ENCODE assay signal across 9 cellular contexts in genomic region chr1:33081554-33082305, GRCh38. TPM values are rescaled to one million over a fixed set of nuclear protein-coding genes. Genes with fewer than 3 reads are reported as not detected.
DNase-seq lines count a peak whose midpoint lies in the region; ATAC-seq, FAIRE-seq and TF ChIP-seq lines count a peak whose summit lies in the region.
"Had no signal": no experiment of that assay in that cellular context is flagged by ENCODE, and none has a peak within 500 bp of the region (broad histone marks: within the 10 kb centered on the region; RNA-seq: fewer than 3 reads in every experiment).

No MANE protein-coding gene starts in this region.

- H3K27me3 ChIP-seq in GM12878 (replicated peaks in 1 of 2; ENCODE audit: control insufficient read depth in 2 of 2, insufficient read depth in 2 of 2, low read length in 1 of 2) (peaks cover 8 to 12% of the 10 kb centered on the region in 2 experiments), HepG2 (ENCODE audit: control insufficient read depth in 1 of 2, insufficient read depth in 2 of 2, low read length in 2 of 2) (no peaks in the 10 kb centered on the region)

- H3K79me2 ChIP-seq in GM12878 (ENCODE audit: control insufficient read depth, insufficient read depth, low read length) (no peaks in the 10 kb centered on the region), HepG2 (ENCODE audit: insufficient read depth, low read length) (no peaks in the 10 kb centered on the region)

- no peak for FAIRE-seq in GM12878 (lab: Jason Lieb, UNC)
- no peak for FAIRE-seq in HepG2 (lab: Jason Lieb, UNC)

- H3K4me1 ChIP-seq in GM12878 (ENCODE audit: control insufficient read depth, insufficient read depth, low read length) (no peaks in the 10 kb centered on the region), HepG2 (ENCODE audit: insufficient read depth, low read length) (peaks cover 24% of the 10 kb centered on the region)

- ATAC-seq in GM12878 (no peak), HepG2 (no peak; the same call in 1 of the 3 replicates), HG02610 (IDR thresholded peaks at IDR 0.05; ENCODE audit: unreplicated experiment) (no peak), GM21390 (IDR thresholded peaks at IDR 0.05; ENCODE audit: unreplicated experiment) (no peak)

- 22% methylated on average over 34 of the region's 35 CpGs for WGBS in GM12878 (ENCODE audit: insufficient coverage, insufficient replicate concordance, low lambda C conversion rate, missing lambda C conversion rate)
- 8% methylated on average over 18 of the region's 35 CpGs for WGBS in HepG2 (ENCODE audit: low lambda C conversion rate)

- no TSS peak for BruUV-seq in GM12878 (replicated peaks; lab: Mats Ljungman, UMichigan)
- BruUV-seq in HepG2 (replicated peaks; lab: Mats Ljungman, UMichigan), result TSS peak; percentile 69

- H3K4me2 ChIP-seq in GM12878 (ENCODE audit: control insufficient read depth, insufficient read depth), result peak overlapping the region; percentile 88
- peak overlapping the region; percentile 96 for H3K4me2 ChIP-seq in HepG2 (ENCODE audit: low read depth, low read length)

- H3K9ac ChIP-seq in GM12878 (ENCODE audit: control insufficient read depth, insufficient read depth, low read length), result no peak overlapping the region
- peak overlapping the region; percentile 74 for H3K9ac ChIP-seq in HepG2 (ENCODE audit: insufficient read depth, low read depth, low read length)

- DNase-seq in NCI-H2107 (lab: John Stamatoyannopoulos, UW) (peak; percentile 13), NCI-H2107 treated with DMSO at 0.1 percent for 48 hours (lab: John Stamatoyannopoulos, UW; ENCODE audit: unreplicated experiment) (no peak), GM12878 (ENCODE audit: low read depth, low spot score) (no peak), HepG2 (ENCODE audit: low spot score) (no peak), superior temporal gyrus (ENCODE audit: extremely low spot score) (peak; percentile 29), NCI-H2029 (lab: John Stamatoyannopoulos, UW) (no peak)

- RAD21 ChIA-PET in GM12878 (lab: Charles Lee; ENCODE audit: unreplicated experiment), result no interaction called here

- H3K27ac ChIP-seq in GM12878 (ENCODE audit: control insufficient read depth, insufficient read depth) (no peak overlapping the region), HepG2 (ENCODE audit: extremely low read length, insufficient read depth, low read length) (no peak overlapping the region)
- H3K27ac ChIP-seq: 22Rv1 had no signal

- no peak for TF ChIP-seq POLR2A in GM12878 (IDR thresholded peaks at IDR 0.05; ENCODE audit: low read depth, low read length)
- TF ChIP-seq POLR2A in HepG2 (IDR thresholded peaks at IDR 0.05; ENCODE audit: insufficient read depth in 1 of 2, low read depth in 2 of 2, low read length in 2 of 2), result no peak

- SMC1A ChIA-PET in GM12878 (lab: Charles Lee; ENCODE audit: uncharacterized antibody, unreplicated experiment), result no interaction called here

- TF ChIP-seq RAD21 in GM12878 (IDR thresholded peaks at IDR 0.05; ENCODE audit: insufficient read depth, low read depth, low read length) (no peak), HepG2 (CRISPR knock-in tag; IDR thresholded peaks at IDR 0.05) (no peak)

- no peaks in the 10 kb centered on the region for H3K36me3 ChIP-seq in GM12878 (ENCODE audit: control insufficient read depth in 2 of 2, insufficient read depth in 2 of 2, low read length in 1 of 2)
- no peaks in the 10 kb centered on the region for H3K36me3 ChIP-seq in HepG2 (replicated peaks in 1 of 2; ENCODE audit: control insufficient read depth in 1 of 2, insufficient read depth in 2 of 2, low read length in 2 of 2)

- POLR2A ChIA-PET in GM12878 (lab: Charles Lee) (interaction anchor here (1.6 kb wide), 1 partner anchor 150 kb away, joined by 3 read pairs; no protein-coding TSS in a partner anchor), HepG2 (lab: Yijun Ruan, JAX) (interaction anchor here (0.6 kb wide), 1 partner anchor 280 kb away, joined by 3 read pairs; no protein-coding TSS in a partner anchor)

- H3K9me3 ChIP-seq in GM12878 (replicated peaks; ENCODE audit: control insufficient read depth, insufficient read depth, low read length) (no peaks in the 10 kb centered on the region), HepG2 (ENCODE audit: low read length) (no peaks in the 10 kb centered on the region)

- CTCF ChIA-PET in GM12878 (lab: Yijun Ruan, JAX) (no interaction called here), HepG2 (lab: Yijun Ruan, JAX; ENCODE audit: low intra/inter-chr PET ratio, low total read pairs) (no interaction called here)

- H4K20me1 ChIP-seq in GM12878 (ENCODE audit: control insufficient read depth, insufficient read depth) (no peaks in the 10 kb centered on the region), HepG2 (ENCODE audit: insufficient read depth, low read length) (no peaks in the 10 kb centered on the region)

- H2AFZ ChIP-seq in GM12878 (ENCODE audit: control insufficient read depth, low read depth, low read length) (no peak overlapping the region), HepG2 (ENCODE audit: low read length) (no peak overlapping the region)

- in situ Hi-C loops in GM12878 (cut with MboI), result no loop called here
- in situ Hi-C loops in HepG2 (cut with HindIII; ENCODE audit: extremely low pct_ligation_motif_present, low pct_unique_long_range_greater_than_20kb), result no loop called here

- H3K4me3 ChIP-seq in GM12878, result peak overlapping the region; percentile 63
- H3K4me3 ChIP-seq in HepG2 (replicated peaks in 1 of 3; ENCODE audit: insufficient read depth in 1 of 3, low read depth in 2 of 3, low read length in 3 of 3), result peak overlapping the region; percentile 59 to 87 (median 76)

- TF ChIP-seq CTCF in GM12878 (IDR thresholded peaks at IDR 0.05 in 2 of 3, conservative IDR thresholded peaks at IDR 0.05 in 1 of 3; ENCODE audit: control insufficient read depth in 2 of 3, extremely low read depth in 1 of 3, insufficient read depth in 1 of 3, low read depth in 3 of 3, low read length in 3 of 3) (no peak), HepG2 (CRISPR knock-in tag; IDR thresholded peaks at IDR 0.05) (no peak)

- intact Hi-C loops in GM12878 (cut with micrococcal nuclease; ENCODE audit: unreplicated experiment) (no loop called here), HepG2 (cut with micrococcal nuclease; ENCODE audit: unreplicated experiment) (loop anchor here (10.0 kb wide), 1 partner anchor 147 kb away; no protein-coding TSS in a partner anchor)

- TF ChIP-seq EP300 in GM12878 (IDR thresholded peaks at IDR 0.05; ENCODE audit: borderline replicate concordance in 1 of 2, control insufficient read depth in 1 of 2, low read depth in 2 of 2, low read length in 2 of 2) (no peak), HepG2 (IDR thresholded peaks at IDR 0.05; ENCODE audit: low read depth in 2 of 2, low read length in 2 of 2) (no peak), HepG2 (CRISPR knock-in tag; IDR thresholded peaks at IDR 0.05; ENCODE audit: borderline replicate concordance) (no peak)

RNA-seq across cellular contexts. Expression of gene AZIN2, which starts 0.8 kb away (rescaled TPM):
- 0.69 and 0.88 TPM in 2 replicates for total RNA-seq in GM12878 (2013; cell fraction: nucleolus; rRNA removed)
- total RNA-seq in GM12878 (2014; rRNA removed), result 0.16 and 0.85 TPM in 2 replicates
- 0.31 TPM in 1 of 2 replicates, not detected in the other for total RNA-seq in GM12878 (2014; rRNA removed; fragmentation: Illumina TruSeq; extraction: Trizol)
- 0.19 and 0.31 TPM in 2 replicates for total RNA-seq in GM12878 (2021)
- 2.5 TPM for polyA plus RNA-seq in GM12878 (2011; ENCODE audit: low read depth)
- polyA plus RNA-seq in GM12878 (2011; rRNA removed), result 0.04 and 0.14 TPM in 2 replicates
- 0.18 and 0.22 TPM in 2 replicates for polyA plus RNA-seq in GM12878 (2011; cell fraction: cytosol; rRNA removed)
- polyA plus RNA-seq in GM12878 (2011; cell fraction: nucleus; rRNA removed), result 0.25 and 0.44 TPM in 2 replicates
- polyA plus RNA-seq in GM12878 (2012), result 0.34 and 0.55 TPM in 2 replicates
- polyA plus RNA-seq in GM12878 (2014; fragmentation: Illumina TruSeq; extraction: Trizol), result 0.03 and 0.12 TPM in 2 replicates
- polyA plus RNA-seq in GM12878 (2014; fragmentation: Nextera tagmentation; extraction: Ambion mirVana), result under 1 TPM; 0.02 to 0.05 TPM
- polyA plus RNA-seq in GM12878 (2014; rRNA removed), result 0.15 and 0.52 TPM in 2 replicates
- under 1 TPM; 0.33 to 0.35 TPM for polyA plus RNA-seq in GM12878 (2016; fragmentation: Nextera tagmentation; extraction: Ambion mirVana)
- 0.15 TPM in 1 of 2 replicates, not detected in the other for polyA minus RNA-seq in GM12878 (2011; rRNA and poly(A)+ RNA removed)
- not detected in 2 replicates for polyA minus RNA-seq in GM12878 (2011; cell fraction: cytosol; rRNA and poly(A)+ RNA removed)
- polyA minus RNA-seq in GM12878 (2011; cell fraction: nucleus; rRNA and poly(A)+ RNA removed), result 0.36 and 0.86 TPM in 2 replicates
- 1.5 and 1.7 TPM in 2 replicates for total RNA-seq in HepG2 (2016; rRNA removed; fragmentation: Illumina TruSeq; extraction: Trizol)
- total RNA-seq in HepG2 (2016; cell fraction: cytosol; rRNA removed; fragmentation: Illumina TruSeq; extraction: Trizol; ENCODE audit: low read depth), result 1.1 and 1.3 TPM in 2 replicates
- total RNA-seq in HepG2 (2016; cell fraction: insoluble cytoplasmic fraction; rRNA removed; fragmentation: Illumina TruSeq; extraction: Trizol), result 1.1 and 2.1 TPM in 2 replicates
- total RNA-seq in HepG2 (2016; cell fraction: membrane; rRNA removed; fragmentation: Illumina TruSeq; extraction: Trizol), result 1.9 and 3.3 TPM in 2 replicates
- total RNA-seq in HepG2 (2016; cell fraction: nucleus; rRNA removed; fragmentation: Illumina TruSeq; extraction: Trizol), result 3.3 and 3.6 TPM in 2 replicates
- polyA plus RNA-seq in HepG2 (2011; rRNA removed), result 3.5 and 5.7 TPM in 2 replicates
- polyA plus RNA-seq in HepG2 (2011; cell fraction: cytosol; rRNA removed), result 5.0 and 5.9 TPM in 2 replicates
- 11.6 and 12.5 TPM in 2 replicates for polyA plus RNA-seq in HepG2 (2011; cell fraction: nucleus; rRNA removed)
- 2.4 TPM in 2 replicates for polyA plus RNA-seq in HepG2 (2012)
- polyA plus RNA-seq in HepG2 (2016; cell fraction: cytosol; fragmentation: Illumina TruSeq; extraction: Trizol; ENCODE audit: low read depth), result 1.2 and 2.1 TPM in 2 replicates
- 1.7 and 1.8 TPM in 2 replicates for polyA plus RNA-seq in HepG2 (2016; cell fraction: insoluble cytoplasmic fraction; fragmentation: Illumina TruSeq; extraction: Trizol; ENCODE audit: low read depth)
- polyA plus RNA-seq in HepG2 (2016; cell fraction: membrane; fragmentation: Illumina TruSeq; extraction: Trizol; ENCODE audit: low read depth), result 1.5 and 3.1 TPM in 2 replicates
- polyA plus RNA-seq in HepG2 (2016; cell fraction: nucleus; fragmentation: Illumina TruSeq; extraction: Trizol; ENCODE audit: insufficient read depth, low read depth), result 3.6 and 5.6 TPM in 2 replicates
- polyA minus RNA-seq in HepG2 (2011; rRNA and poly(A)+ RNA removed; ENCODE audit: low replicate concordance), result 0.12 and 8.6 TPM in 2 replicates
- 2.1 and 3.6 TPM in 2 replicates for polyA minus RNA-seq in HepG2 (2011; cell fraction: cytosol; rRNA and poly(A)+ RNA removed)
- 8.3 and 8.8 TPM in 2 replicates for polyA minus RNA-seq in HepG2 (2011; cell fraction: nucleus; rRNA and poly(A)+ RNA removed)

RNA-seq across cellular contexts. Expression of gene AK2, which starts 45.0 kb away (rescaled TPM):
- total RNA-seq in GM12878 (2013; cell fraction: nucleolus; rRNA removed), result 424 and 447 TPM in 2 replicates
- total RNA-seq in GM12878 (2014; rRNA removed) (191 and 229 TPM in 2 replicates), GM12878 (2014; rRNA removed; fragmentation: Illumina TruSeq; extraction: Trizol) (284 and 290 TPM in 2 replicates), GM12878 (2021) (272 and 290 TPM in 2 replicates), HepG2 (2016; rRNA removed; fragmentation: Illumina TruSeq; extraction: Trizol) (188 and 241 TPM in 2 replicates)
- polyA plus RNA-seq in GM12878 (2011; ENCODE audit: low read depth), result 86.3 TPM
- polyA plus RNA-seq in GM12878 (2011; rRNA removed) (415 and 485 TPM in 2 replicates), GM12878 (2014; fragmentation: Illumina TruSeq; extraction: Trizol) (500 and 533 TPM in 2 replicates), GM12878 (2014; fragmentation: Nextera tagmentation; extraction: Ambion mirVana) (10 to 100 TPM; 52.3 to 80.3 TPM), GM12878 (2014; rRNA removed) (248 and 259 TPM in 2 replicates), GM12878 (2016; fragmentation: Nextera tagmentation; extraction: Ambion mirVana) (100 to 1,000 TPM; 347 to 359 TPM), HepG2 (2011; rRNA removed) (163 and 170 TPM in 2 replicates)
- 398 and 633 TPM in 2 replicates for polyA plus RNA-seq in GM12878 (2011; cell fraction: cytosol; rRNA removed)
- polyA plus RNA-seq in GM12878 (2011; cell fraction: nucleus; rRNA removed), result 263 and 302 TPM in 2 replicates
- polyA plus RNA-seq in GM12878 (2012), result 170 and 192 TPM in 2 replicates
- 119 and 142 TPM in 2 replicates for polyA minus RNA-seq in GM12878 (2011; rRNA and poly(A)+ RNA removed)
- polyA minus RNA-seq in GM12878 (2011; cell fraction: cytosol; rRNA and poly(A)+ RNA removed), result 81.6 and 83.8 TPM in 2 replicates
- 73.0 and 82.6 TPM in 2 replicates for polyA minus RNA-seq in GM12878 (2011; cell fraction: nucleus; rRNA and poly(A)+ RNA removed)
- 52.1 and 74.6 TPM in 2 replicates for total RNA-seq in HepG2 (2016; cell fraction: cytosol; rRNA removed; fragmentation: Illumina TruSeq; extraction: Trizol; ENCODE audit: low read depth)
- 187 and 275 TPM in 2 replicates for total RNA-seq in HepG2 (2016; cell fraction: insoluble cytoplasmic fraction; rRNA removed; fragmentation: Illumina TruSeq; extraction: Trizol)
- 66.1 and 71.1 TPM in 2 replicates for total RNA-seq in HepG2 (2016; cell fraction: membrane; rRNA removed; fragmentation: Illumina TruSeq; extraction: Trizol)
- 105 and 106 TPM in 2 replicates for total RNA-seq in HepG2 (2016; cell fraction: nucleus; rRNA removed; fragmentation: Illumina TruSeq; extraction: Trizol)
- polyA plus RNA-seq in HepG2 (2011; cell fraction: cytosol; rRNA removed), result 225 and 227 TPM in 2 replicates
- 171 and 188 TPM in 2 replicates for polyA plus RNA-seq in HepG2 (2011; cell fraction: nucleus; rRNA removed)
- 124 and 158 TPM in 2 replicates for polyA plus RNA-seq in HepG2 (2012)
- polyA plus RNA-seq in HepG2 (2016; cell fraction: cytosol; fragmentation: Illumina TruSeq; extraction: Trizol; ENCODE audit: low read depth), result 51.9 and 61.1 TPM in 2 replicates
- 273 and 291 TPM in 2 replicates for polyA plus RNA-seq in HepG2 (2016; cell fraction: insoluble cytoplasmic fraction; fragmentation: Illumina TruSeq; extraction: Trizol; ENCODE audit: low read depth)
- 58.4 and 63.7 TPM in 2 replicates for polyA plus RNA-seq in HepG2 (2016; cell fraction: membrane; fragmentation: Illumina TruSeq; extraction: Trizol; ENCODE audit: low read depth)
- polyA plus RNA-seq in HepG2 (2016; cell fraction: nucleus; fragmentation: Illumina TruSeq; extraction: Trizol; ENCODE audit: insufficient read depth, low read depth), result 152 and 193 TPM in 2 replicates
- 55.0 and 146 TPM in 2 replicates for polyA minus RNA-seq in HepG2 (2011; rRNA and poly(A)+ RNA removed; ENCODE audit: low replicate concordance)
- polyA minus RNA-seq in HepG2 (2011; cell fraction: cytosol; rRNA and poly(A)+ RNA removed), result 54.3 and 66.4 TPM in 2 replicates
- polyA minus RNA-seq in HepG2 (2011; cell fraction: nucleus; rRNA and poly(A)+ RNA removed), result 96.8 and 148 TPM in 2 replicates

Comparison
In these comparisons a context has a peak if more than half of its experiments do, and no peak if none do; other contexts are left out.
1. DNase-seq: peak in NCI-H2107 (single experiment) and superior temporal gyrus (single experiment); none in NCI-H2107 treated with DMSO at 0.1 percent for 48 hours (single experiment), GM12878 (single experiment), HepG2 (single experiment) and NCI-H2029 (single experiment).